In genomic region chr19:40567040-40567749, GRCh38 we compare ENCODE assay signal across 11 cellular contexts.
DNase-seq lines count a peak whose midpoint lies in the region; TF ChIP-seq lines count a peak whose summit lies in the region.
"Had no signal": no experiment of that assay in that cellular context is flagged by ENCODE, and none has a peak within 500 bp of the region (broad histone marks: within the 10 kb centered on the region; RNA-seq: fewer than 3 reads in every experiment).

No MANE protein-coding gene starts in this region.

- H3K36me3 Mint-ChIP-seq in dendritic cell treated with granulocyte-macrophage colony-stimulating factor and Interleukin-4, amounts not matched to agents 40 ng/mL and 50 ng/mL, for 4 days (ENCODE audit: low read depth) = no peaks in the 10 kb centered on the region
- H3K36me3 Mint-ChIP-seq in nephron (ENCODE audit: low read depth) = no peaks in the 10 kb centered on the region

- no peak for TF ChIP-seq CTCF in AG09309 (IDR thresholded peaks at IDR 0.05; ENCODE audit: control insufficient read depth, insufficient read depth, low read depth, low read length, missing control alignments)
- TF ChIP-seq CTCF in GM13976 (IDR thresholded peaks at IDR 0.05; ENCODE audit: borderline replicate concordance, control extremely low read depth, extremely low read depth, insufficient read depth, missing control alignments) = no peak
- TF ChIP-seq CTCF in nephron (IDR thresholded peaks at IDR 0.05; ENCODE audit: unreplicated experiment in 3 of 3) = no peak

- peak overlapping the region; percentile 37 for H3K27ac Mint-ChIP-seq in dendritic cell treated with granulocyte-macrophage colony-stimulating factor and Interleukin-4, amounts not matched to agents 40 ng/mL and 50 ng/mL, for 4 days
- no peak overlapping the region for H3K27ac Mint-ChIP-seq in nephron

- intact Hi-C loops in dendritic cell treated with granulocyte-macrophage colony-stimulating factor and Interleukin-4, amounts not matched to agents 40 ng/mL and 50 ng/mL, for 4 days (cut with micrococcal nuclease) = loop anchor here (2.0 kb wide), 1 partner anchor 38 kb away; no protein-coding TSS in a partner anchor

- in situ Hi-C loops in GM13976 (cut with MboI; ENCODE audit: low sequenced_read_pairs, unreplicated experiment) = no loop called here

- no peaks in the 10 kb centered on the region for H3K9me3 Mint-ChIP-seq in dendritic cell treated with granulocyte-macrophage colony-stimulating factor and Interleukin-4, amounts not matched to agents 40 ng/mL and 50 ng/mL, for 4 days
- H3K9me3 Mint-ChIP-seq in nephron = no peaks in the 10 kb centered on the region

- H3K4me3 ChIP-seq in AG09309 (ENCODE audit: control insufficient read depth, low read depth, low read length) = peak overlapping the region; percentile 51

- DNase-seq in AG09309 (ENCODE audit: low read depth) = no peak
- DNase-seq in GM13976 (ENCODE audit: low spot score) = peak; percentile 67
- no peak for DNase-seq in effector CD4-positive, alpha-beta T cell
- DNase-seq in ecto neural progenitor cell (ENCODE audit: low spot score) = no peak
- DNase-seq in activated CD4-positive, CD25-positive, alpha-beta regulatory T cell treated with anti-CD3 and anti-CD28 coated beads, Interleukin-2, amount 50 U/mL, for 72 hours = no peak
- no peak for DNase-seq in HCEC 1CT
- DNase-seq: Karpas-422, NCI-H524 treated with DMSO at 0.1 percent for 48 hours, uterus had no signal

- H3K4me1 Mint-ChIP-seq in dendritic cell treated with granulocyte-macrophage colony-stimulating factor and Interleukin-4, amounts not matched to agents 40 ng/mL and 50 ng/mL, for 4 days (ENCODE audit: low read depth) = peaks cover 32% of the 10 kb centered on the region
- H3K4me1 Mint-ChIP-seq in nephron = peaks cover 11% of the 10 kb centered on the region

- H3K27me3 Mint-ChIP-seq in dendritic cell treated with granulocyte-macrophage colony-stimulating factor and Interleukin-4, amounts not matched to agents 40 ng/mL and 50 ng/mL, for 4 days = peaks cover 61% of the 10 kb centered on the region
- H3K27me3 Mint-ChIP-seq in nephron (ENCODE audit: low read depth) = peaks cover 69% of the 10 kb centered on the region

- peak overlapping the region; percentile 72 for H3K4me3 Mint-ChIP-seq in dendritic cell treated with granulocyte-macrophage colony-stimulating factor and Interleukin-4, amounts not matched to agents 40 ng/mL and 50 ng/mL, for 4 days
- H3K4me3 Mint-ChIP-seq in nephron = peak overlapping the region in 2 of 3 experiments; percentile 54 to 61
